29 cellular contexts compared by ENCODE assay signal in genomic region chr9:106954562-106954961, GRCh38.
DNase-seq lines count a peak whose midpoint lies in the region; ATAC-seq and TF ChIP-seq lines count a peak whose summit lies in the region.
"Had no signal": no experiment of that assay in that cellular context is flagged by ENCODE, and none has a peak within 500 bp of the region (broad histone marks: within the 10 kb centered on the region; RNA-seq: fewer than 3 reads in every experiment).

No MANE protein-coding gene starts in this region.

- no peaks in the 10 kb centered on the region for H3K27me3 Mint-ChIP-seq in Calu3 (ENCODE audit: unreplicated experiment)
- peaks cover 0 to 7% (median 7%) of the 10 kb centered on the region in 5 donors for H3K27me3 Mint-ChIP-seq in naive thymus-derived CD4-positive, alpha-beta T cell
- H3K27me3 Mint-ChIP-seq: activated CD4-positive, alpha-beta memory T cell treated with anti-CD3 and anti-CD28 coated beads, Interleukin-2, amount 10 ng/mL, durations not matched to agents 7 days and 5 days had no signal

- DNase-seq in Calu3 = no peak
- peak; percentile 35 for DNase-seq in NCI-H226
- DNase-seq in choroid plexus epithelial cell (ENCODE audit: low read depth) = peak; percentile 34
- DNase-seq in kidney tubule cell (ENCODE audit: low spot score) = peak; percentile 80
- no peak for DNase-seq in ACHN
- no peak for DNase-seq in T-helper 1 cell
- DNase-seq in naive thymus-derived CD4-positive, alpha-beta T cell = no peak
- no peak for DNase-seq in upper lobe of left lung
- DNase-seq: activated CD4-positive, alpha-beta memory T cell treated with anti-CD3 and anti-CD28 coated beads, Interleukin-2, amount 10 ng/mL, durations not matched to agents 7 days and 5 days; activated CD4-positive, CD25-positive, alpha-beta regulatory T cell treated with anti-CD3 and anti-CD28 coated beads, Interleukin-2, amount 50 U/mL, for 72 hours; activated CD8-positive, alpha-beta memory T cell treated with anti-CD3 and anti-CD28 coated beads, Interleukin-2, amount 50 U/mL, for 4 hours; activated naive CD4-positive, alpha-beta T cell treated with Interleukin-2 at 50 U/mL for 16 hours; adrenal gland; brain microvascular endothelial cell; islet precursor cell; Karpas-422; midbrain; MV-4-11; naive B cell; right lobe of liver; Right ventricle myocardium superior; stimulated activated CD4-positive, alpha-beta T cell treated with anti-CD3 and anti-CD28 coated beads, Interleukin-12 subunit alpha, Interleukin-12 subunit beta, amount 100 ng/mL, for 4 hours; stimulated activated CD4-positive, alpha-beta T cell treated with anti-CD3 and anti-CD28 coated beads, Interleukin-4, amount 100 ng/mL, for 1 hour; stomach; T-helper 2 cell had no signal

- H3K27ac ChIP-seq in naive thymus-derived CD4-positive, alpha-beta T cell (ENCODE audit: low read depth, low read length) = no peak overlapping the region
- H3K27ac ChIP-seq in upper lobe of left lung = no peak overlapping the region
- H3K27ac ChIP-seq: brain microvascular endothelial cell, right lobe of liver, stomach had no signal

- no peak for ATAC-seq in naive thymus-derived CD4-positive, alpha-beta T cell
- no peak for ATAC-seq in upper lobe of left lung (ENCODE audit: low FRiP score in 2 of 2)
- ATAC-seq: HepG2, right lobe of liver, SK-N-SH treated with all-trans-retinoic acid at 6 μM for 48 hours had no signal

- no peaks in the 10 kb centered on the region for H3K9me3 ChIP-seq in naive thymus-derived CD4-positive, alpha-beta T cell (ENCODE audit: control insufficient read depth in 2 of 3, low read length in 3 of 3)
- no peaks in the 10 kb centered on the region for H3K9me3 ChIP-seq in upper lobe of left lung
- H3K9me3 ChIP-seq: adrenal gland, HAP-1, stomach had no signal

- no peak for TF ChIP-seq EP300 in upper lobe of left lung (IDR thresholded peaks at IDR 0.05)

- no peak overlapping the region for H3K4me3 ChIP-seq in choroid plexus epithelial cell (ENCODE audit: low read depth, low read length)
- H3K4me3 ChIP-seq in naive thymus-derived CD4-positive, alpha-beta T cell (ENCODE audit: low read length) = no peak overlapping the region
- H3K4me3 ChIP-seq in upper lobe of left lung = no peak overlapping the region
- H3K4me3 ChIP-seq: adrenal gland, HAP-1, right lobe of liver, stomach had no signal

- POLR2A ChIA-PET in naive thymus-derived CD4-positive, alpha-beta T cell (lab: Charles Lee) = no interaction called here

- CTCF ChIA-PET in Calu3 (lab: Charles Lee) = no interaction called here
- CTCF ChIA-PET in naive thymus-derived CD4-positive, alpha-beta T cell (lab: Charles Lee) = no interaction called here

- no peaks in the 10 kb centered on the region for H3K4me1 ChIP-seq in naive thymus-derived CD4-positive, alpha-beta T cell (ENCODE audit: control insufficient read depth in 2 of 2, insufficient read depth in 2 of 2, low read length in 2 of 2)
- no peaks in the 10 kb centered on the region for H3K4me1 ChIP-seq in upper lobe of left lung
- H3K4me1 ChIP-seq: HAP-1, right lobe of liver, stomach had no signal

- H3K4me1 Mint-ChIP-seq in Calu3 (ENCODE audit: low read depth, unreplicated experiment) = peaks cover 8% of the 10 kb centered on the region
- H3K4me1 Mint-ChIP-seq in naive thymus-derived CD4-positive, alpha-beta T cell = peaks cover 0 to 17% (median 4%) of the 10 kb centered on the region in 7 donors
- H3K4me1 Mint-ChIP-seq: activated CD4-positive, alpha-beta memory T cell treated with anti-CD3 and anti-CD28 coated beads, Interleukin-2, amount 10 ng/mL, durations not matched to agents 7 days and 5 days; naive B cell had no signal

- no peak overlapping the region for H3K4me3 Mint-ChIP-seq in Calu3 (ENCODE audit: low read depth, unreplicated experiment)
- H3K4me3 Mint-ChIP-seq in naive thymus-derived CD4-positive, alpha-beta T cell = no peak overlapping the region
- H3K4me3 Mint-ChIP-seq: activated CD4-positive, alpha-beta memory T cell treated with anti-CD3 and anti-CD28 coated beads, Interleukin-2, amount 10 ng/mL, durations not matched to agents 7 days and 5 days; activated T-helper 1 cell treated with anti-CD3 and anti-CD28 coated beads, Interleukin-12 subunit alpha, Interleukin-12 subunit beta, Interleukin-2, Interleukin-4 antibody, amounts not matched to agents 30 ng/mL and 10 ng/mL and 1 ng/mL, durations not matched to agents 14 hours and 24 hours and 36 hours; naive B cell had no signal

- no peaks in the 10 kb centered on the region for H3K36me3 ChIP-seq in naive thymus-derived CD4-positive, alpha-beta T cell (ENCODE audit: control insufficient read depth in 2 of 3, insufficient read depth in 3 of 3, low read length in 3 of 3)
- no peaks in the 10 kb centered on the region for H3K36me3 ChIP-seq in upper lobe of left lung
- H3K36me3 ChIP-seq: adrenal gland, brain microvascular endothelial cell, right lobe of liver had no signal

- peaks cover 2% of the 10 kb centered on the region for H3K9me3 Mint-ChIP-seq in Calu3 (ENCODE audit: low read depth, unreplicated experiment)
- peaks cover 0 to 14% (median 0%) of the 10 kb centered on the region in 11 donors for H3K9me3 Mint-ChIP-seq in naive thymus-derived CD4-positive, alpha-beta T cell
- H3K9me3 Mint-ChIP-seq: activated CD4-positive, alpha-beta memory T cell treated with anti-CD3 and anti-CD28 coated beads, Interleukin-2, amount 10 ng/mL, durations not matched to agents 7 days and 5 days; activated T-helper 1 cell treated with anti-CD3 and anti-CD28 coated beads, Interleukin-12 subunit alpha, Interleukin-12 subunit beta, Interleukin-2, Interleukin-4 antibody, amounts not matched to agents 30 ng/mL and 10 ng/mL and 1 ng/mL, durations not matched to agents 14 hours and 24 hours and 36 hours had no signal

- WGBS in upper lobe of left lung, 2 donors = 83 to 86% methylated on average over 1 of the region's 1 CpG

- H3K36me3 Mint-ChIP-seq in Calu3 (ENCODE audit: insufficient read depth, unreplicated experiment) = peaks cover 5% of the 10 kb centered on the region
- peaks cover 0 to 4% (median 0%) of the 10 kb centered on the region in 5 donors for H3K36me3 Mint-ChIP-seq in naive thymus-derived CD4-positive, alpha-beta T cell
- H3K36me3 Mint-ChIP-seq: naive B cell had no signal

- no peak for TF ChIP-seq POLR2A in upper lobe of left lung (IDR thresholded peaks at IDR 0.05)

- TF ChIP-seq CTCF in Calu3 (IDR thresholded peaks at IDR 0.05; ENCODE audit: unreplicated experiment) (no peak), choroid plexus epithelial cell (conservative IDR thresholded peaks at IDR 0.05; ENCODE audit: low read depth, low read length) (no peak), upper lobe of left lung (IDR thresholded peaks at IDR 0.05) (no peak)

- intact Hi-C loops in Calu3 (cut with micrococcal nuclease; ENCODE audit: unreplicated experiment) = no loop called here
- intact Hi-C loops in naive thymus-derived CD4-positive, alpha-beta T cell (cut with micrococcal nuclease) = no loop called here

- peak overlapping the region; percentile 31 for H3K27ac Mint-ChIP-seq in Calu3 (ENCODE audit: unreplicated experiment)
- no peak overlapping the region for H3K27ac Mint-ChIP-seq in naive thymus-derived CD4-positive, alpha-beta T cell
- H3K27ac Mint-ChIP-seq: activated CD4-positive, alpha-beta memory T cell treated with anti-CD3 and anti-CD28 coated beads, Interleukin-2, amount 10 ng/mL, durations not matched to agents 7 days and 5 days; activated T-helper 1 cell treated with anti-CD3 and anti-CD28 coated beads, Interleukin-12 subunit alpha, Interleukin-12 subunit beta, Interleukin-2, Interleukin-4 antibody, amounts not matched to agents 30 ng/mL and 10 ng/mL and 1 ng/mL, durations not matched to agents 14 hours and 24 hours and 36 hours; naive B cell had no signal

- BruUV-seq in Calu3 (replicated peaks; lab: Mats Ljungman, UMichigan) = no TSS peak

- H3K27me3 ChIP-seq in naive thymus-derived CD4-positive, alpha-beta T cell (ENCODE audit: control insufficient read depth in 2 of 2, insufficient read depth in 2 of 2, low read length in 2 of 2) = no peaks in the 10 kb centered on the region
- no peaks in the 10 kb centered on the region for H3K27me3 ChIP-seq in upper lobe of left lung
- H3K27me3 ChIP-seq: adrenal gland, brain microvascular endothelial cell, right lobe of liver, stomach had no signal

- in situ Hi-C loops in ACHN (cut with HindIII; ENCODE audit: low pct_ligation_motif_present, low pct_unique_long_range_greater_than_20kb, low sequenced_read_pairs) = no loop called here

Comparison
In these comparisons a context has a peak if more than half of its experiments do, and no peak if none do; other contexts are left out.
1. DNase-seq: peak in NCI-H226 (single experiment), choroid plexus epithelial cell (single experiment) and kidney tubule cell (single experiment); none in Calu3 (single experiment), ACHN (single experiment), T-helper 1 cell (0 of 5), naive thymus-derived CD4-positive, alpha-beta T cell (0 of 9) and upper lobe of left lung (0 of 2).